In genomic region chr18:61605376-61606067, GRCh38 we compare ENCODE assay signal across 13 cellular contexts.
DNase-seq lines count a peak whose midpoint lies in the region; TF ChIP-seq lines count a peak whose summit lies in the region.
"Had no signal": no experiment of that assay in that cellular context is flagged by ENCODE, and none has a peak within 500 bp of the region (broad histone marks: within the 10 kb centered on the region; RNA-seq: fewer than 3 reads in every experiment).

No MANE protein-coding gene starts in this region.

- H3K4me1 ChIP-seq in smooth muscle cell (ENCODE audit: low read depth) = peaks cover 19% of the 10 kb centered on the region

- peaks cover 5% of the 10 kb centered on the region for H3F3A ChIP-seq in smooth muscle cell (ENCODE audit: low read depth)

- H3K4me3 Mint-ChIP-seq in brain = peak overlapping the region; percentile 39 to 81 (median 72)

- peak overlapping the region; percentile 9 for H3K9ac ChIP-seq in smooth muscle cell (ENCODE audit: low read depth)

- H3K27ac Mint-ChIP-seq in brain = peak overlapping the region in 2 of 5 experiments; percentile 4 to 51

- H3K4me1 Mint-ChIP-seq in brain = peaks cover 32% of the 10 kb centered on the region

- no peak for DNase-seq in HFF-Myc (ENCODE audit: extremely low read depth, low read depth)
- DNase-seq in smooth muscle cell (lab: John Stamatoyannopoulos, UW; ENCODE audit: unreplicated experiment) = no peak
- no peak for DNase-seq in NCI-H1092 treated with DMSO at 0.1 percent for 48 hours (lab: John Stamatoyannopoulos, UW)
- no peak for DNase-seq in hepatic stellate cell (ENCODE audit: low spot score)
- no peak for DNase-seq in NCI-H2029 (lab: John Stamatoyannopoulos, UW)
- no peak for DNase-seq in NCI-H1930 (lab: John Stamatoyannopoulos, UW)
- DNase-seq: activated CD4-positive, alpha-beta T cell treated with anti-CD3 and anti-CD28 coated beads for 4 hours; activated gamma-delta T cell treated with Interleukin-2 at 50 U/mL for 16 hours; effector memory CD4-positive, alpha-beta T cell; MG63; NCI-H526 treated with DMSO at 0.1 percent for 48 hours had no signal

- peak overlapping the region; percentile 84 for H3K27ac ChIP-seq in smooth muscle cell (ENCODE audit: low read depth)

- TF ChIP-seq CTCF in HFF-Myc (IDR thresholded peaks at IDR 0.05; ENCODE audit: low read depth, low read length, missing control alignments) = no peak
- TF ChIP-seq CTCF in brain (conservative IDR thresholded peaks at IDR 0.05) = no peak
- TF ChIP-seq CTCF in smooth muscle cell (IDR thresholded peaks at IDR 0.05; ENCODE audit: borderline replicate concordance, insufficient read depth, poor library complexity, severe bottlenecking) = no peak

- peak overlapping the region; percentile 58 for H2AFZ ChIP-seq in smooth muscle cell (ENCODE audit: low read depth)

- H3K4me3 ChIP-seq in HFF-Myc (replicated peaks; ENCODE audit: low read depth, low read length) (peak overlapping the region; percentile 42), iPS-11a (ENCODE audit: low read depth, low read length) (peak overlapping the region; percentile 21), smooth muscle cell (peak overlapping the region; percentile 41)
- H3K4me3 ChIP-seq: MG63 had no signal

- H3K27me3 ChIP-seq in smooth muscle cell (ENCODE audit: low read depth) = no peaks in the 10 kb centered on the region
- H3K27me3 ChIP-seq: MG63 had no signal

- H3K4me2 ChIP-seq in smooth muscle cell = peak overlapping the region; percentile 82

- H3K79me2 ChIP-seq in smooth muscle cell (ENCODE audit: low read depth) = no peaks in the 10 kb centered on the region

- H3K36me3 ChIP-seq in smooth muscle cell (ENCODE audit: low read depth) = no peaks in the 10 kb centered on the region
- H3K36me3 ChIP-seq: MG63 had no signal

- no peaks in the 10 kb centered on the region for H3K36me3 Mint-ChIP-seq in brain

- WGBS in smooth muscle cell (ENCODE audit: low lambda C conversion rate) = 42% methylated on average over 3 of the region's 3 CpGs

- H3K9me3 ChIP-seq in smooth muscle cell (replicated peaks; ENCODE audit: low read depth) = no peaks in the 10 kb centered on the region
- H3K9me3 ChIP-seq: MG63 had no signal

- peaks cover 65% of the 10 kb centered on the region for H3K27me3 Mint-ChIP-seq in brain

- H4K20me1 ChIP-seq in smooth muscle cell (ENCODE audit: low read depth) = no peaks in the 10 kb centered on the region

- H3K9me3 Mint-ChIP-seq in brain = peaks cover 0 to 9% (median 5%) of the 10 kb centered on the region in 5 experiments
